ENCODE assay signal across 21 cellular contexts in the genomic region with DNA sequence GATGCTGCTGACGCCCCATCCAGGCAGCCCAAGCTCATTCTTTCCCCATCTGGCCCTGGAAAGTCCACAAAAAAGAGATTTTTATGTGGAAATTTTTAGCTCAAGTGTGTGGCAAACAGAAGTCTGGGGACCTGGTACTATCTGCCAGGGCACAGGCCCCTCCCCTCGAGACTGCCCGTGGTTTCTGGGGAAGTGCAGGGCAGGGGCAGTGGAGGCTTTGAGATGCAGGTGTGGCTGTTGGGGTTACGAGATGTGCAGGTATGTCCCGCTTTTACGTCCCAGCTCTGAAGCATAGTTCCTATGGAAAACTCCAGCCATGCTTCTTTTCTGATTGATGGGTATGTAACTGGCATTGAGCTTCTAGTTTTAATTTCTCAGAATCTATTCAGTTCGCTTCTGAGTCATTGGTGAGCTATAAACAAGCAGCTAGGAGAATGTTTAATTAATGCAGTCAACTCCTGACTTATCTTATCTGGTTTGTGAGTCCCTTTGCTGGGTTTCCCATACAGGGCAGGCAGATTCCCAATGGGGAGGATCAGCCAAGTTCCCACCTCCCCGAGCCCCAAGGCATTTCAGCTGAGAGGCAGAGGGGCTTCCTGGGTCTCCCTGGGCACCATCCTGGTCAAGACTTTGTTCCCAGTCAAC. TPM values are rescaled to one million over a fixed set of nuclear protein-coding genes. Genes with fewer than 3 reads are reported as not detected.
DNase-seq lines count a peak whose midpoint lies in the region; FAIRE-seq and TF ChIP-seq lines count a peak whose summit lies in the region.
"Had no signal": no experiment of that assay in that cellular context is flagged by ENCODE, and none has a peak within 500 bp of the region (broad histone marks: within the 10 kb centered on the region; RNA-seq: fewer than 3 reads in every experiment).

No MANE protein-coding gene starts in this region.

- peaks cover 57% of the 10 kb centered on the region for H3K27me3 Mint-ChIP-seq in astrocyte (ENCODE audit: low read depth, unreplicated experiment)

- no peaks in the 10 kb centered on the region for H3K4me1 Mint-ChIP-seq in astrocyte (ENCODE audit: low read depth, unreplicated experiment)

- peaks cover 0 to 4% (median under 1%) of the 10 kb centered on the region in 11 experiments; a peak in 9 of 22 replicates for H3K27me3 ChIP-seq in BLaER1 treated with 17β-estradiol and CSF1 and Interleukin-3, amounts not matched to agents 10 nM and 100 nM
- H3K27me3 ChIP-seq in Karpas-422 (ENCODE audit: low read length) (no peaks in the 10 kb centered on the region), astrocyte (ENCODE audit: insufficient read depth, low read length) (peaks cover 18% of the 10 kb centered on the region), osteoblast (ENCODE audit: insufficient read depth, low read length) (no peaks in the 10 kb centered on the region)
- H3K27me3 ChIP-seq: MG63, right atrium auricular region, thyroid gland had no signal

- no peaks in the 10 kb centered on the region for H3K79me2 ChIP-seq in Karpas-422 (ENCODE audit: low read length)
- no peaks in the 10 kb centered on the region for H3K79me2 ChIP-seq in astrocyte (ENCODE audit: insufficient read depth, low read length)
- H3K79me2 ChIP-seq in osteoblast (ENCODE audit: insufficient read depth, low read length): no peaks in the 10 kb centered on the region

- TF ChIP-seq CTCF in astrocyte (IDR thresholded peaks at IDR 0.05; ENCODE audit: insufficient read depth, low read depth, low read length): no peak
- TF ChIP-seq CTCF in osteoblast (IDR thresholded peaks at IDR 0.05; ENCODE audit: extremely low read depth, low read depth, low read length): no peak

- H4K20me1 ChIP-seq in BLaER1 treated with 17β-estradiol and CSF1 and Interleukin-3, amounts not matched to agents 10 nM and 100 nM: no peaks in the 10 kb centered on the region; a peak in 1 of 22 replicates
- no peaks in the 10 kb centered on the region for H4K20me1 ChIP-seq in Karpas-422 (ENCODE audit: insufficient read depth, low read depth, low read length)
- H4K20me1 ChIP-seq in astrocyte (ENCODE audit: insufficient read depth, low read length): no peaks in the 10 kb centered on the region
- no peaks in the 10 kb centered on the region for H4K20me1 ChIP-seq in osteoblast (ENCODE audit: insufficient read depth, low read length)

- peak overlapping the region in 1 of 11 experiments; percentile 28; a peak in 2 of 22 replicates for H3K27ac ChIP-seq in BLaER1 treated with 17β-estradiol and CSF1 and Interleukin-3, amounts not matched to agents 10 nM and 100 nM
- no peak overlapping the region for H3K27ac ChIP-seq in Karpas-422 (ENCODE audit: low read length)
- H3K27ac ChIP-seq in astrocyte (ENCODE audit: low read depth, low read length): no peak overlapping the region
- H3K27ac ChIP-seq in osteoblast (ENCODE audit: low read depth, low read length): no peak overlapping the region
- H3K27ac ChIP-seq: adrenal gland, cardiac muscle cell, right atrium auricular region, RWPE1, thyroid gland had no signal

- H3K36me3 Mint-ChIP-seq in astrocyte (ENCODE audit: low read depth, unreplicated experiment): no peaks in the 10 kb centered on the region

- DNase-seq in Karpas-422 (peak; percentile 43), astrocyte (ENCODE audit: low read depth) (peak; percentile 42), osteoblast (ENCODE audit: insufficient read length, low spot score, missing footprints) (peak; percentile 81), NOMO-1 (lab: John Stamatoyannopoulos, UW; ENCODE audit: unreplicated experiment in 2 of 2) (no peak), UCSD-AML1 (lab: John Stamatoyannopoulos, UW; ENCODE audit: unreplicated experiment) (no peak), frontal cortex (ENCODE audit: low spot score in 2 of 2) (no peak), NCI-H510A (lab: John Stamatoyannopoulos, UW) (no peak)
- DNase-seq: activated CD4-positive, alpha-beta T cell treated with anti-CD3 and anti-CD28 coated beads, Interleukin-2, amount 50 U/mL, for 1 hour; NCI-H1436 treated with DMSO at 0.1 percent for 48 hours; NCI-H2171; NCI-H774; stimulated activated naive CD4-positive, alpha-beta T cell; thyroid gland had no signal

- H3K9me3 ChIP-seq in BLaER1 treated with 17β-estradiol and CSF1 and Interleukin-3, amounts not matched to agents 10 nM and 100 nM (replicated peaks in 1 of 11): no peaks in the 10 kb centered on the region
- H3K9me3 ChIP-seq in Karpas-422 (ENCODE audit: low read length) (no peaks in the 10 kb centered on the region), astrocyte (ENCODE audit: insufficient read depth, low read depth, low read length) (no peaks in the 10 kb centered on the region), osteoblast (ENCODE audit: low read depth, low read length) (no peaks in the 10 kb centered on the region)
- H3K9me3 ChIP-seq: adrenal gland, MG63, right atrium auricular region, thyroid gland had no signal

- H3K4me3 Mint-ChIP-seq in astrocyte (ENCODE audit: unreplicated experiment): no peak overlapping the region

- no peaks in the 10 kb centered on the region for H3K36me3 ChIP-seq in BLaER1 treated with 17β-estradiol and CSF1 and Interleukin-3, amounts not matched to agents 10 nM and 100 nM
- no peaks in the 10 kb centered on the region for H3K36me3 ChIP-seq in Karpas-422 (ENCODE audit: insufficient read depth, low read length)
- H3K36me3 ChIP-seq in astrocyte (ENCODE audit: insufficient read depth, low read length): no peaks in the 10 kb centered on the region
- H3K36me3 ChIP-seq in osteoblast (ENCODE audit: insufficient read depth, low read length): no peaks in the 10 kb centered on the region
- H3K36me3 ChIP-seq: adrenal gland, cardiac muscle cell, MG63, right atrium auricular region, thyroid gland had no signal

- FAIRE-seq in astrocyte (lab: Jason Lieb, UNC) (no peak), frontal cortex (lab: Jason Lieb, UNC) (no peak)

- H3K4me3 ChIP-seq in BLaER1 treated with 17β-estradiol and CSF1 and Interleukin-3, amounts not matched to agents 10 nM and 100 nM: no peak overlapping the region
- H3K4me3 ChIP-seq in Karpas-422 (ENCODE audit: low read length) (peak overlapping the region; percentile 19; the same call in 1 of the 2 replicates), astrocyte (ENCODE audit: insufficient read depth, low read depth, low read length) (no peak overlapping the region), osteoblast (ENCODE audit: insufficient read depth, low read length) (no peak overlapping the region)
- H3K4me3 ChIP-seq: adrenal gland, cardiac muscle cell, MG63, right atrium auricular region, thyroid gland had no signal

- H3K27ac Mint-ChIP-seq in astrocyte (ENCODE audit: unreplicated experiment): no peak overlapping the region

- peak overlapping the region; percentile 39 to 75 (median 58) for H3K4me2 ChIP-seq in BLaER1 treated with 17β-estradiol and CSF1 and Interleukin-3, amounts not matched to agents 10 nM and 100 nM
- H3K4me2 ChIP-seq in Karpas-422 (ENCODE audit: low read depth, low read length, poor library complexity, severe bottlenecking) (peak overlapping the region; percentile 51), astrocyte (ENCODE audit: low read length) (no peak overlapping the region), osteoblast (ENCODE audit: insufficient read depth, low read length) (no peak overlapping the region)

- peaks cover 8 to 25% (median 13%) of the 10 kb centered on the region in 10 experiments for H3K4me1 ChIP-seq in BLaER1 treated with 17β-estradiol and CSF1 and Interleukin-3, amounts not matched to agents 10 nM and 100 nM
- peaks cover 11% of the 10 kb centered on the region for H3K4me1 ChIP-seq in Karpas-422 (ENCODE audit: low read length)
- no peaks in the 10 kb centered on the region for H3K4me1 ChIP-seq in astrocyte (ENCODE audit: insufficient read depth, low read length)
- peaks cover 2% of the 10 kb centered on the region for H3K4me1 ChIP-seq in osteoblast (ENCODE audit: insufficient read depth, low read length)
- H3K4me1 ChIP-seq: right atrium auricular region, thyroid gland had no signal

- no peak overlapping the region for H3K9ac ChIP-seq in BLaER1 treated with 17β-estradiol and CSF1 and Interleukin-3, amounts not matched to agents 10 nM and 100 nM
- H3K9ac ChIP-seq in Karpas-422 (ENCODE audit: low read length): peak overlapping the region; percentile 35
- no peak overlapping the region for H3K9ac ChIP-seq in astrocyte (ENCODE audit: low read length)

- no peaks in the 10 kb centered on the region for H3K9me2 ChIP-seq in Karpas-422 (replicated peaks; ENCODE audit: insufficient read depth, low read length)

- H2AFZ ChIP-seq in Karpas-422 (ENCODE audit: low read length) (peak overlapping the region; percentile 98), astrocyte (ENCODE audit: low read depth, low read length) (no peak overlapping the region), osteoblast (ENCODE audit: low read length) (no peak overlapping the region)

- peaks cover 8% of the 10 kb centered on the region for H3K9me3 Mint-ChIP-seq in astrocyte (ENCODE audit: unreplicated experiment)

RNA-seq across cellular contexts. Expression of gene TBX4, which starts 16.2 kb away (rescaled TPM):
- total RNA-seq in Karpas-422 (2014; rRNA removed; shearing (Covaris generic); ENCODE audit: low replicate concordance): not detected in 2 replicates
- total RNA-seq in astrocyte: 0.14 TPM in 1 of 2 replicates, not detected in the other
- 0.59 TPM in 1 of 2 replicates, not detected in the other for total RNA-seq in osteoblast
- total RNA-seq in frontal cortex: not detected
- total RNA-seq: Daoy, left ventricle myocardium superior, right atrium auricular region had no signal

Comparison
In these comparisons a context has a peak if more than half of its experiments do, and no peak if none do; other contexts are left out.
1. H3K4me2 ChIP-seq: peak in BLaER1 treated with 17β-estradiol and CSF1 and Interleukin-3, amounts not matched to agents 10 nM and 100 nM (11 of 11) and Karpas-422 (single experiment); none in astrocyte (single experiment) and osteoblast (single experiment).
2. DNase-seq: peak in Karpas-422 (single experiment), astrocyte (single experiment) and osteoblast (single experiment); none in NOMO-1 (0 of 2), UCSD-AML1 (single experiment), frontal cortex (0 of 2) and NCI-H510A (single experiment).